ENCODE assay signal across 8 cellular contexts in genomic region chr1:45010855-45011811, GRCh38. TPM values are rescaled to one million over a fixed set of nuclear protein-coding genes. Genes with fewer than 3 reads are reported as not detected.
DNase-seq lines count a peak whose midpoint lies in the region.

HECTD3 (minus strand) TSS chr1:45011324; CDS start chr1:45011257, 67 bp downstream.

- H3K27me3 ChIP-seq in H7 (ENCODE audit: control insufficient read depth, insufficient read depth, low read length) (peaks cover 10% of the 10 kb centered on the region; the same call in 1 of the 2 replicates), MG63 (no peaks in the 10 kb centered on the region), SJSA1 (replicated peaks) (no peaks in the 10 kb centered on the region), neuron (ENCODE audit: insufficient read depth, low read length) (no peaks in the 10 kb centered on the region)

- peak within 1 kb of the TSS; percentile 99 for H2AFZ ChIP-seq in neuron (ENCODE audit: low read depth, low read length)

- H3K9me3 ChIP-seq in ES-I3 (ENCODE audit: control insufficient read depth, insufficient read depth, low read length): no peaks in the 10 kb centered on the region; the same call in 1 of the 2 replicates
- no peaks in the 10 kb centered on the region for H3K9me3 ChIP-seq in MG63
- H3K9me3 ChIP-seq in SJSA1 (replicated peaks): no peaks in the 10 kb centered on the region
- H3K9me3 ChIP-seq in neuron (ENCODE audit: low read length): no peaks in the 10 kb centered on the region

- H3K4me1 ChIP-seq in ES-I3 (ENCODE audit: insufficient read depth, low read length) (peaks cover 11% of the 10 kb centered on the region), SJSA1 (replicated peaks) (peaks cover 27% of the 10 kb centered on the region), neuron (ENCODE audit: insufficient read depth, low read length) (peaks cover 19% of the 10 kb centered on the region)

- H3K27ac ChIP-seq in SJSA1: peak within 1 kb of the TSS; percentile 10

- peak within 1 kb of the TSS; percentile 75 for H3K9ac ChIP-seq in ES-I3 (ENCODE audit: low read depth, low read length)

- H3K4me3 ChIP-seq in H7 (ENCODE audit: insufficient read depth, low read depth, low read length): peak within 1 kb of the TSS; percentile 91
- H3K4me3 ChIP-seq in MG63: peak within 1 kb of the TSS; percentile 93
- H3K4me3 ChIP-seq in SJSA1: peak within 1 kb of the TSS; percentile 93
- peak within 1 kb of the TSS; percentile 87 for H3K4me3 ChIP-seq in neuron (ENCODE audit: low read length)

- DNase-seq in H7 (peak; percentile 80), MG63 (peak; percentile 78), SJSA1 (ENCODE audit: low read depth in 1 of 2, low spot score in 2 of 2) (peak; percentile 78 to 79), foreskin melanocyte (peak; percentile 69), superior temporal gyrus (ENCODE audit: extremely low spot score) (peak; percentile 86)
- DNase-seq in activated naive CD4-positive, alpha-beta T cell (lab: John Stamatoyannopoulos, UW): peak in 3 of 4 experiments; percentile 13 to 49 (median 43)

- H3K36me3 ChIP-seq in ES-I3 (ENCODE audit: insufficient read depth, low read length) (no peaks in the 10 kb centered on the region; the same call in 1 of the 2 replicates), H7 (replicated peaks; ENCODE audit: control insufficient read depth, insufficient read depth, low read length) (peaks cover 12% of the 10 kb centered on the region), MG63 (peaks cover 24% of the 10 kb centered on the region), SJSA1 (peaks cover 73% of the 10 kb centered on the region), neuron (ENCODE audit: insufficient read depth, low read length) (peaks cover 29% of the 10 kb centered on the region)

RNA-seq across cellular contexts. Expression of gene HECTD3, which starts in this region (rescaled TPM):
- 45.3 and 53.1 TPM in 2 replicates for total RNA-seq in H7 (2014; rRNA removed; shearing (Covaris generic))
- 5.2 and 9.2 TPM in 2 replicates for total RNA-seq in MG63 (2014; rRNA removed; shearing (Covaris generic); ENCODE audit: low replicate concordance)
- 16.4 and 30.4 TPM in 2 replicates for total RNA-seq in SJSA1 (2014; rRNA removed; shearing (Covaris generic))

Comparison
In these comparisons a context has a peak if more than half of its experiments do, and no peak if none do; other contexts are left out.
1. Peak in every context shown above with its lines: DNase-seq, H3K4me3 ChIP-seq and H3K27ac ChIP-seq.